Comparison of ENCODE assay signal across 8 cellular contexts in genomic region chr17:59706900-59707181, GRCh38. TPM values are rescaled to one million over a fixed set of nuclear protein-coding genes. Genes with fewer than 3 reads are reported as not detected.
DNase-seq lines count a peak whose midpoint lies in the region; ATAC-seq and TF ChIP-seq lines count a peak whose summit lies in the region.

No MANE protein-coding gene starts in this region.

- H3K4me3 ChIP-seq in AG09309 (ENCODE audit: control insufficient read depth, low read depth, low read length) (peak overlapping the region; percentile 78), MG63 (peak overlapping the region; percentile 95), cardiac fibroblast (replicated peaks in 1 of 2; ENCODE audit: low read depth in 2 of 2, low read length in 2 of 2) (peak overlapping the region; percentile 82 to 94)

- H3K4me3 Mint-ChIP-seq in naive thymus-derived CD8-positive, alpha-beta T cell: peak overlapping the region; percentile 93 to 100 (median 98)

- peaks cover 47% of the 10 kb centered on the region for H3K36me3 ChIP-seq in MG63

- TF ChIP-seq CTCF in AG09309 (IDR thresholded peaks at IDR 0.05; ENCODE audit: control insufficient read depth, insufficient read depth, low read depth, low read length, missing control alignments): no peak
- no peak for TF ChIP-seq CTCF in cardiac fibroblast (IDR thresholded peaks at IDR 0.05; ENCODE audit: low read depth, low read length)

- H3K9me3 Mint-ChIP-seq in naive thymus-derived CD8-positive, alpha-beta T cell: no peaks in the 10 kb centered on the region

- POLR2A ChIA-PET in naive thymus-derived CD8-positive, alpha-beta T cell (lab: Charles Lee): interaction anchor here (0.7 to 2.9 kb wide), 9 partner anchors 11 to 1049 kb away, joined by 3 to 14 read pairs (median 4); partner anchors contain the start of genes CLTC, DHX40, RNFT1 and TRIM37

- peaks cover 0 to 14% (median 6%) of the 10 kb centered on the region in 3 donors for H3K36me3 Mint-ChIP-seq in naive thymus-derived CD8-positive, alpha-beta T cell

- no peak for ATAC-seq in naive thymus-derived CD8-positive, alpha-beta T cell

- peak overlapping the region; percentile 97 to 100 (median 99) for H3K27ac Mint-ChIP-seq in naive thymus-derived CD8-positive, alpha-beta T cell

- no peaks in the 10 kb centered on the region for H3K9me3 ChIP-seq in MG63

- H3K4me1 Mint-ChIP-seq in naive thymus-derived CD8-positive, alpha-beta T cell: peaks cover 34 to 77% (median 73%) of the 10 kb centered on the region in 4 donors

- H3K27me3 Mint-ChIP-seq in naive thymus-derived CD8-positive, alpha-beta T cell: no peaks in the 10 kb centered on the region

- no peak for TF ChIP-seq POLR2A in erythroblast (IDR thresholded peaks at IDR 0.05; ENCODE audit: low read length)

- DNase-seq in AG09309 (ENCODE audit: low read depth): no peak
- DNase-seq in MG63: no peak
- no peak for DNase-seq in cardiac fibroblast (ENCODE audit: low read depth in 2 of 2)
- peak in 1 of 10 donors; percentile 17 for DNase-seq in naive thymus-derived CD8-positive, alpha-beta T cell
- DNase-seq in GOT3 (lab: John Stamatoyannopoulos, UW): no peak
- DNase-seq in NCI-H2227 treated with DMSO at 0.1 percent for 48 hours (lab: John Stamatoyannopoulos, UW): no peak
- DNase-seq in NCI-H1105 treated with DMSO at 0.1 percent for 48 hours (lab: John Stamatoyannopoulos, UW): no peak
- DNase-seq in erythroblast (lab: John Stamatoyannopoulos, UW): no peak

- H3K27me3 ChIP-seq in MG63: no peaks in the 10 kb centered on the region

RNA-seq across cellular contexts. Expression of gene PTRH2, which starts 0.4 kb away (rescaled TPM):
- 38.1 and 40.6 TPM in 2 replicates for total RNA-seq in MG63 (2014; rRNA removed; shearing (Covaris generic); ENCODE audit: low replicate concordance)
- 10 to 100 TPM; 16.2 to 17.3 TPM for total RNA-seq in naive thymus-derived CD8-positive, alpha-beta T cell
- 10 to 100 TPM; 14.4 to 19.7 (median 17.8) TPM for polyA plus RNA-seq in naive thymus-derived CD8-positive, alpha-beta T cell

RNA-seq across cellular contexts. Expression of gene VMP1, which starts 0.6 kb away (rescaled TPM):
- total RNA-seq in MG63 (2014; rRNA removed; shearing (Covaris generic); ENCODE audit: low replicate concordance): 161 and 190 TPM in 2 replicates
- total RNA-seq in naive thymus-derived CD8-positive, alpha-beta T cell: 10 to 100 TPM; 63.5 to 65.1 TPM
- polyA plus RNA-seq in naive thymus-derived CD8-positive, alpha-beta T cell: 10 to 100 TPM; 39.8 to 57.1 (median 40.9) TPM
